In the genomic region with DNA sequence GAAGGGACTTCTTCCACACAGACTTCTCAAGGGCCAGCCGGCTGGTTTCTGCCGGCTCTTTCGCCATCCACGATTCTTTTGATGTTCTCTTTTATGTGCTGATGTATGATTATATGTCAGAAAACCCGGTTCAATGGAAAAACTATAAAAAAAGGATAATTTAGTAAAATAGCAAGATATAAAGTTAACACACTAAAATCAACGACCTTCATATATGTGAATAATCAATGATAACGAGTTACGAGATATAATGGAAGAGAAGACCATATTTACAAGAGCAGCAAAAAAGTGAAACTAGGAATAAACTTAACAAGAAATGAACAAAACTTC, we compare ENCODE assay signal across 8 cellular contexts. TPM values are rescaled to one million over a fixed set of nuclear protein-coding genes. Genes with fewer than 3 reads are reported as not detected.
DNase-seq lines count a peak whose midpoint lies in the region; ATAC-seq, FAIRE-seq and TF ChIP-seq lines count a peak whose summit lies in the region.

No MANE protein-coding gene starts in this region.

- TF ChIP-seq CTCF in CD14-positive monocyte (IDR thresholded peaks at IDR 0.05) = no peak
- TF ChIP-seq CTCF in Panc1 (IDR thresholded peaks at IDR 0.05) = no peak
- no peak for TF ChIP-seq CTCF in endothelial cell of umbilical vein (IDR thresholded peaks at IDR 0.05; ENCODE audit: extremely low read depth in 1 of 2, insufficient read depth in 1 of 2, low read depth in 1 of 2, low read length in 2 of 2)

- in situ Hi-C loops in Panc1 (cut with HindIII; ENCODE audit: low pct_unique_long_range_greater_than_20kb, low sequenced_read_pairs) = no loop called here

- no peaks in the 10 kb centered on the region for H3K9me1 ChIP-seq in endothelial cell of umbilical vein (replicated peaks; ENCODE audit: control insufficient read depth, extremely low read depth, insufficient read depth, low read length)

- H3K9me3 Mint-ChIP-seq in CD14-positive monocyte = peaks cover 0 to 10% (median 7%) of the 10 kb centered on the region in 7 donors

- intact Hi-C loops in CD14-positive monocyte (cut with micrococcal nuclease) = no loop called here
- intact Hi-C loops in Panc1 (cut with micrococcal nuclease; ENCODE audit: unreplicated experiment) = no loop called here
- intact Hi-C loops in endothelial cell of umbilical vein (cut with micrococcal nuclease) = no loop called here

- ATAC-seq in Panc1 = no peak
- no peak for ATAC-seq in GM21619 (IDR thresholded peaks at IDR 0.05; ENCODE audit: unreplicated experiment)

- peak overlapping the region in 6 of 7 donors; percentile 43 to 91 (median 60) for H3K27ac Mint-ChIP-seq in CD14-positive monocyte

- H3K36me3 Mint-ChIP-seq in CD14-positive monocyte = peaks cover 20 to 32% of the 10 kb centered on the region in 2 donors

- H3K27ac ChIP-seq in Panc1 (ENCODE audit: low read length) (peak overlapping the region; percentile 77), endothelial cell of umbilical vein (ENCODE audit: insufficient read depth, low read depth, low read length) (no peak overlapping the region)

- H3K27me3 ChIP-seq in Panc1 (ENCODE audit: control insufficient read depth, insufficient read depth, low read length) (peaks cover 4% of the 10 kb centered on the region; the same call in 1 of the 2 replicates), endothelial cell of umbilical vein (ENCODE audit: control insufficient read depth in 2 of 2, insufficient read depth in 2 of 2, low read length in 2 of 2) (peaks cover 9 to 18% of the 10 kb centered on the region in 2 experiments), neuron (ENCODE audit: insufficient read depth, low read length) (no peaks in the 10 kb centered on the region)

- H3K79me2 ChIP-seq in endothelial cell of umbilical vein (ENCODE audit: control insufficient read depth, insufficient read depth, low read length) = peaks cover 19% of the 10 kb centered on the region

- CTCF ChIA-PET in Panc1 (lab: Charles Lee) (no interaction called here), endothelial cell of umbilical vein (lab: Charles Lee) (no interaction called here)

- DNase-seq in CD14-positive monocyte (ENCODE audit: low spot score) (no peak), Panc1 (ENCODE audit: low read depth, low spot score) (no peak), endothelial cell of umbilical vein (ENCODE audit: low read depth, low spot score) (no peak), HK-2 (ENCODE audit: unreplicated experiment) (no peak), NCI-H82 treated with DMSO at 0.1 percent for 48 hours (lab: John Stamatoyannopoulos, UW; ENCODE audit: unreplicated experiment) (no peak)
- DNase-seq in stimulated activated CD4-positive, alpha-beta T cell treated with anti-CD3 and anti-CD28 coated beads, Interleukin-2, amount 100 ng/mL, for 24 hours = no peak

- peaks cover 32% of the 10 kb centered on the region for H3K4me1 Mint-ChIP-seq in CD14-positive monocyte

- POLR2A ChIA-PET in Panc1 (lab: Charles Lee) = no interaction called here
- POLR2A ChIA-PET in endothelial cell of umbilical vein (lab: Charles Lee) = no interaction called here

- H3K36me3 ChIP-seq in Panc1 (ENCODE audit: control insufficient read depth, insufficient read depth, low read length) = no peaks in the 10 kb centered on the region
- H3K36me3 ChIP-seq in endothelial cell of umbilical vein (ENCODE audit: control insufficient read depth in 2 of 2, extremely low read depth in 1 of 2, insufficient read depth in 2 of 2, low read length in 2 of 2) = no peaks in the 10 kb centered on the region
- peaks cover 32% of the 10 kb centered on the region for H3K36me3 ChIP-seq in neuron (ENCODE audit: insufficient read depth, low read length)

- H3K4me3 ChIP-seq in Panc1 (ENCODE audit: low read depth in 2 of 2, low read length in 2 of 2) (peak overlapping the region; percentile 74 to 90), endothelial cell of umbilical vein (replicated peaks in 1 of 3; ENCODE audit: insufficient read depth in 1 of 3, low read depth in 1 of 3, low read length in 3 of 3) (peak overlapping the region; percentile 58 to 95 (median 94)), neuron (ENCODE audit: low read length) (peak overlapping the region; percentile 93)

- FAIRE-seq in endothelial cell of umbilical vein (lab: Jason Lieb, UNC) = no peak

- H3K9me3 ChIP-seq in Panc1 (ENCODE audit: control insufficient read depth, insufficient read depth, low read depth, low read length) (no peaks in the 10 kb centered on the region), endothelial cell of umbilical vein (replicated peaks; ENCODE audit: control insufficient read depth, insufficient read depth, low read length) (no peaks in the 10 kb centered on the region), neuron (ENCODE audit: low read length) (peaks cover 2% of the 10 kb centered on the region)

- no peak for TF ChIP-seq POLR2A in endothelial cell of umbilical vein (IDR thresholded peaks at IDR 0.05; ENCODE audit: low read depth, low read length)

- H3K9ac ChIP-seq in endothelial cell of umbilical vein (replicated peaks; ENCODE audit: extremely low read depth, insufficient read depth, low read length) = peak overlapping the region; percentile 90

- peak overlapping the region; percentile 100 for H2AFZ ChIP-seq in endothelial cell of umbilical vein (ENCODE audit: low read depth, low read length)
- H2AFZ ChIP-seq in neuron (ENCODE audit: low read depth, low read length) = peak overlapping the region; percentile 85

- H4K20me1 ChIP-seq in endothelial cell of umbilical vein (replicated peaks; ENCODE audit: control insufficient read depth, extremely low read depth, insufficient read depth, low read length) = no peaks in the 10 kb centered on the region

- dilution Hi-C loops in endothelial cell of umbilical vein (cut with MboI; ENCODE audit: extremely low pct_ligation_motif_present, low sequenced_read_pairs) = no loop called here

- peaks cover 27 to 34% (median 28%) of the 10 kb centered on the region in 3 donors for H3K27me3 Mint-ChIP-seq in CD14-positive monocyte (ENCODE audit: low read depth in 3 of 3)

- peak overlapping the region; percentile 100 for H3K4me2 ChIP-seq in endothelial cell of umbilical vein (ENCODE audit: insufficient read depth, low read length)

- H3K4me3 Mint-ChIP-seq in CD14-positive monocyte = peak overlapping the region; percentile 96

- H3K4me1 ChIP-seq in Panc1 (ENCODE audit: control insufficient read depth, insufficient read depth, low read length) (no peaks in the 10 kb centered on the region), endothelial cell of umbilical vein (ENCODE audit: control insufficient read depth, extremely low read depth, insufficient read depth, low read length) (peaks cover 16% of the 10 kb centered on the region), neuron (ENCODE audit: insufficient read depth, low read length) (peaks cover 22% of the 10 kb centered on the region)

- BruUV-seq in Panc1 (replicated peaks; lab: Mats Ljungman, UMichigan) (no TSS peak), endothelial cell of umbilical vein (replicated peaks; lab: Mats Ljungman, UMichigan) (TSS peak; percentile 91)

TF ChIP-seq in endothelial cell of umbilical vein, 7 proteins besides CTCF, POLR2A, EP300 and RAD21 (continues in another document):
- TF ChIP-seq GATA2 (IDR thresholded peaks at IDR 0.05; ENCODE audit: insufficient read depth, insufficient read length, low read depth, low read length) (no peak), MYC (IDR thresholded peaks at IDR 0.05; ENCODE audit: low read depth, low read length) (no peak), POLR2AphosphoS5 (IDR thresholded peaks at IDR 0.05; ENCODE audit: insufficient read depth, low read depth, low read length) (no peak), FOS (IDR thresholded peaks at IDR 0.05; ENCODE audit: borderline replicate concordance, insufficient read depth, low read length) (no peak)
- TF ChIP-seq, protein P1, sequence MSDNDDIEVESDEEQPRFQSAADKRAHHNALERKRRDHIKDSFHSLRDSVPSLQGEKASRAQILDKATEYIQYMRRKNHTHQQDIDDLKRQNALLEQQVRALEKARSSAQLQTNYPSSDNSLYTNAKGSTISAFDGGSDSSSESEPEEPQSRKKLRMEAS (IDR thresholded peaks at IDR 0.05; ENCODE audit: insufficient read depth, insufficient read length) = no peak

RNA-seq across cellular contexts. Expression of a gene that starts 0.5 kb away (rescaled TPM):
- polyA plus RNA-seq in CD14-positive monocyte = under 1 TPM; 0.50 to 0.73 TPM
- total RNA-seq in Panc1 (2021; ENCODE audit: unreplicated experiment) = 3.2 TPM
- polyA plus RNA-seq in Panc1 (2012; ENCODE audit: insufficient read length) = 0.99 TPM
- 4.2 and 4.4 TPM in 2 replicates for total RNA-seq in endothelial cell of umbilical vein
- 1.1 and 1.3 TPM in 2 replicates for polyA plus RNA-seq in endothelial cell of umbilical vein
- 1.3 and 1.4 TPM in 2 replicates for polyA plus RNA-seq in endothelial cell of umbilical vein (2011; cell fraction: cytosol; rRNA removed)
- polyA plus RNA-seq in endothelial cell of umbilical vein (2011; cell fraction: nucleus; rRNA removed) = 3.3 and 4.0 TPM in 2 replicates
- 1.5 and 1.6 TPM in 2 replicates for polyA plus RNA-seq in endothelial cell of umbilical vein (2012)
- polyA minus RNA-seq in endothelial cell of umbilical vein = 3.0 and 3.3 TPM in 2 replicates
- 3.3 TPM for polyA minus RNA-seq in endothelial cell of umbilical vein (2011; cell fraction: cytosol; rRNA and poly(A)+ RNA removed)
- polyA minus RNA-seq in endothelial cell of umbilical vein (2011; cell fraction: nucleus; rRNA and poly(A)+ RNA removed) = 3.6 and 5.3 TPM in 2 replicates

RNA-seq across cellular contexts. Expression of a gene that starts 43.2 kb away (rescaled TPM):
- polyA plus RNA-seq in CD14-positive monocyte (not detected), endothelial cell of umbilical vein (0.28 and 0.53 TPM in 2 replicates)
- total RNA-seq in Panc1 (2021; ENCODE audit: unreplicated experiment) (1.6 TPM), endothelial cell of umbilical vein (1.6 and 1.7 TPM in 2 replicates)
- polyA plus RNA-seq in Panc1 (2012; ENCODE audit: insufficient read length) = 0.69 TPM
- polyA plus RNA-seq in endothelial cell of umbilical vein (2011; cell fraction: cytosol; rRNA removed) = 0.65 and 0.86 TPM in 2 replicates
- polyA plus RNA-seq in endothelial cell of umbilical vein (2011; cell fraction: nucleus; rRNA removed) = 4.4 and 5.8 TPM in 2 replicates
- 0.45 and 0.74 TPM in 2 replicates for polyA plus RNA-seq in endothelial cell of umbilical vein (2012)
- polyA minus RNA-seq in endothelial cell of umbilical vein = 4.0 and 5.7 TPM in 2 replicates
- not detected for polyA minus RNA-seq in endothelial cell of umbilical vein (2011; cell fraction: cytosol; rRNA and poly(A)+ RNA removed)
- polyA minus RNA-seq in endothelial cell of umbilical vein (2011; cell fraction: nucleus; rRNA and poly(A)+ RNA removed) = 4.3 and 5.0 TPM in 2 replicates

RNA-seq across cellular contexts. Expression of a gene that starts 50.3 kb away (rescaled TPM):
- polyA plus RNA-seq in CD14-positive monocyte (1 to 10 TPM in 1 of 2 donors, under 1 TPM in 1; 0.36 to 1.6 TPM), endothelial cell of umbilical vein (2.5 and 2.7 TPM in 2 replicates)
- total RNA-seq in Panc1 (2021; ENCODE audit: unreplicated experiment) (7.0 TPM), endothelial cell of umbilical vein (4.9 and 6.9 TPM in 2 replicates)
- 3.7 TPM for polyA plus RNA-seq in Panc1 (2012; ENCODE audit: insufficient read length)
- 2.2 and 2.5 TPM in 2 replicates for polyA plus RNA-seq in endothelial cell of umbilical vein (2011; cell fraction: cytosol; rRNA removed)
- 4.1 and 4.6 TPM in 2 replicates for polyA plus RNA-seq in endothelial cell of umbilical vein (2011; cell fraction: nucleus; rRNA removed)
- 2.2 and 2.6 TPM in 2 replicates for polyA plus RNA-seq in endothelial cell of umbilical vein (2012)
- 3.4 and 3.5 TPM in 2 replicates for polyA minus RNA-seq in endothelial cell of umbilical vein
- polyA minus RNA-seq in endothelial cell of umbilical vein (2011; cell fraction: cytosol; rRNA and poly(A)+ RNA removed) = 0.82 TPM
- polyA minus RNA-seq in endothelial cell of umbilical vein (2011; cell fraction: nucleus; rRNA and poly(A)+ RNA removed) = 2.2 and 2.8 TPM in 2 replicates
